Comparison of ENCODE assay signal across 18 cellular contexts in the genomic region with DNA sequence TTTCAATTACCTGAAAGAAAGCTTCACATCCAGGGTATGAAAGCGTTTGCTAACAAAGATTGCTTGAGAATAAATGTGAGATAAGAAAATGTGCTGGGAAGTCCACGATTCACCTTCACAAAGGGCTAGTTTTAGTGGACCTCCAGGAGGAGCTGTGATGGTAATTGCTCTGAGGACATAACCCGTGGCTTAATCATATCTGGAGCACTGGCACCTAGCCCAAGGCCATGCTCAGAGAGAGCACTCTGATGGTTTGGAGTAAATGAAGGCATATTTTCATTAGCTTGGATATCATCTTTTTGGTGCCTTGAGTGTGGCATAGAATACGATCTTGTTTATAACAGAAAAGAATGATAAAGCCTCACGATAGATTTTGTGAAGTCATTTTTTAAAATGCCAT. TPM values are rescaled to one million over a fixed set of nuclear protein-coding genes. Genes with fewer than 3 reads are reported as not detected.
DNase-seq lines count a peak whose midpoint lies in the region; FAIRE-seq and TF ChIP-seq lines count a peak whose summit lies in the region.
"Had no signal": no experiment of that assay in that cellular context is flagged by ENCODE, and none has a peak within 500 bp of the region (broad histone marks: within the 10 kb centered on the region; RNA-seq: fewer than 3 reads in every experiment).

No MANE protein-coding gene starts in this region.

- no peak overlapping the region for H3K27ac Mint-ChIP-seq in Caco-2 (ENCODE audit: unreplicated experiment)
- H3K27ac Mint-ChIP-seq: activated naive CD4-positive, alpha-beta T cell treated with anti-CD3 and anti-CD28 coated beads, Interleukin-2, amount 50 U/mL, for 72 hours; T-cell; type B pancreatic cell had no signal

- no peaks in the 10 kb centered on the region for H3K36me3 Mint-ChIP-seq in Caco-2 (ENCODE audit: insufficient read depth, unreplicated experiment)
- H3K36me3 Mint-ChIP-seq: T-cell, type B pancreatic cell had no signal

- CTCF ChIA-PET in Caco-2 (lab: Charles Lee), result no interaction called here

- no peaks in the 10 kb centered on the region for H3K4me1 Mint-ChIP-seq in Caco-2 (ENCODE audit: low read depth, unreplicated experiment)
- H3K4me1 Mint-ChIP-seq: T-cell had no signal

- H3K9me3 ChIP-seq in Caco-2, result no peaks in the 10 kb centered on the region
- H3K9me3 ChIP-seq: esophagus muscularis mucosa had no signal

- TF ChIP-seq CTCF in bronchial epithelial cell (IDR thresholded peaks at IDR 0.05; ENCODE audit: insufficient read depth, low read length, severe bottlenecking), result no peak
- TF ChIP-seq CTCF in Caco-2 (IDR thresholded peaks at IDR 0.05; ENCODE audit: insufficient read depth in 1 of 2, low read depth in 1 of 2, low read length in 1 of 2, severe bottlenecking in 1 of 2, unreplicated experiment in 1 of 2), result no peak

- no TSS peak for BruUV-seq in Caco-2 (replicated peaks; lab: Mats Ljungman, UMichigan)

- H3K27me3 ChIP-seq in bronchial epithelial cell (ENCODE audit: control insufficient read depth, insufficient read depth, low read length) (no peaks in the 10 kb centered on the region), Caco-2 (replicated peaks; ENCODE audit: control insufficient read depth, insufficient read depth, low read length) (no peaks in the 10 kb centered on the region)
- H3K27me3 ChIP-seq: esophagus muscularis mucosa had no signal

- H3K36me3 ChIP-seq in bronchial epithelial cell (ENCODE audit: control insufficient read depth, insufficient read depth, low read length), result no peaks in the 10 kb centered on the region
- no peaks in the 10 kb centered on the region for H3K36me3 ChIP-seq in Caco-2 (ENCODE audit: control insufficient read depth, insufficient read depth, low read length)
- H3K36me3 ChIP-seq: esophagus muscularis mucosa had no signal

- no peaks in the 10 kb centered on the region for H3K4me1 ChIP-seq in Caco-2
- H3K4me1 ChIP-seq: esophagus muscularis mucosa had no signal

- intact Hi-C loops in Caco-2 (cut with micrococcal nuclease; ENCODE audit: unreplicated experiment), result no loop called here

- peak; percentile 62 for DNase-seq in ELR (ENCODE audit: low read depth)
- peak; percentile 38 for DNase-seq in M059J (ENCODE audit: low read depth)
- DNase-seq in bronchial epithelial cell (ENCODE audit: low read depth), result peak; percentile 43
- DNase-seq in myocyte (ENCODE audit: low read depth), result peak; percentile 29
- no peak for DNase-seq in midbrain (lab: John Stamatoyannopoulos, UW)
- DNase-seq in middle frontal gyrus (ENCODE audit: extremely low spot score, low spot score), result no peak
- DNase-seq in Caco-2, result no peak
- DNase-seq: activated CD8-positive, alpha-beta memory T cell treated with anti-CD3 and anti-CD28 coated beads, Interleukin-2, amount 50 U/mL, for 48 hours; cortex of kidney; KBM-7; NCI-H1417 treated with DMSO at 0.1 percent for 48 hours; stimulated activated CD4-positive, alpha-beta T cell treated with anti-CD3 and anti-CD28 coated beads, Interleukin-4, amount 100 ng/mL, for 24 hours; T-cell had no signal

- FAIRE-seq in bronchial epithelial cell (lab: Jason Lieb, UNC), result no peak

- H3K9me3 Mint-ChIP-seq in Caco-2 (ENCODE audit: unreplicated experiment), result no peaks in the 10 kb centered on the region

- POLR2A ChIA-PET in Caco-2 (lab: Charles Lee), result no interaction called here

- H3K4me3 ChIP-seq in bronchial epithelial cell (ENCODE audit: low read depth, low read length), result no peak overlapping the region
- no peak overlapping the region for H3K4me3 ChIP-seq in Caco-2 (ENCODE audit: low read depth, low read length)
- H3K4me3 ChIP-seq: esophagus muscularis mucosa, lung had no signal

- H3K27me3 Mint-ChIP-seq in Caco-2 (ENCODE audit: insufficient read depth, unreplicated experiment), result peaks cover 17% of the 10 kb centered on the region

- no peak overlapping the region for H3K4me3 Mint-ChIP-seq in Caco-2 (ENCODE audit: unreplicated experiment)
- H3K4me3 Mint-ChIP-seq: neural crest cell, T-cell, type B pancreatic cell had no signal

RNA-seq across cellular contexts. Expression of gene BACH2, which starts 46.9 kb away (rescaled TPM):
- 0.17 TPM in 1 of 2 replicates, not detected in the other for total RNA-seq in M059J (2014; rRNA removed; shearing (Covaris generic))
- total RNA-seq in bronchial epithelial cell (0.38 and 2.1 TPM in 2 replicates), myocyte (0.05 and 0.13 TPM in 2 replicates), Caco-2 (2022) (0.32 and 0.43 TPM in 2 replicates)
- polyA plus RNA-seq in myocyte (2012), result 0.37 TPM

Comparison
In these comparisons a context has a peak if more than half of its experiments do, and no peak if none do; other contexts are left out.
1. DNase-seq: peak in ELR (single experiment), M059J (single experiment), bronchial epithelial cell (single experiment) and myocyte (single experiment); none in midbrain (single experiment), middle frontal gyrus (single experiment) and Caco-2 (0 of 2).